14 cellular contexts compared by ENCODE assay signal in genomic region chr9:98007251-98007928, GRCh38. TPM values are rescaled to one million over a fixed set of nuclear protein-coding genes. Genes with fewer than 3 reads are reported as not detected.
DNase-seq lines count a peak whose midpoint lies in the region; ATAC-seq and TF ChIP-seq lines count a peak whose summit lies in the region.
"Had no signal": no experiment of that assay in that cellular context is flagged by ENCODE, and none has a peak within 500 bp of the region (broad histone marks: within the 10 kb centered on the region; RNA-seq: fewer than 3 reads in every experiment).

No MANE protein-coding gene starts in this region.

- peaks cover 46% of the 10 kb centered on the region for H3K4me1 Mint-ChIP-seq in activated naive CD8-positive, alpha-beta T cell treated with anti-CD3 and anti-CD28 coated beads, Interleukin-2, amount 50 U/mL, for 24 hours
- peaks cover 15 to 28% of the 10 kb centered on the region in 2 donors for H3K4me1 Mint-ChIP-seq in natural killer cell treated with Interleukin-12 subunit alpha and Interleukin-12 subunit beta and Interleukin-15 and Interleukin-18, amount 100 ng/mL, for 72 hours (ENCODE audit: low read depth in 2 of 2)
- H3K4me1 Mint-ChIP-seq: neural progenitor cell had no signal

- CTCF ChIA-PET in A673 (lab: Charles Lee), result no interaction called here

- ATAC-seq in activated CD4-positive, CD25-positive, alpha-beta regulatory T cell treated with anti-CD3 and anti-CD28 coated beads, Interleukin-2, amount 50 U/mL, for 24 hours, result peak; percentile 64 to 70
- ATAC-seq in activated naive CD8-positive, alpha-beta T cell treated with anti-CD3 and anti-CD28 coated beads, Interleukin-2, amount 50 U/mL, for 24 hours, result peak; percentile 37
- ATAC-seq in natural killer cell treated with Interleukin-12 subunit alpha and Interleukin-12 subunit beta and Interleukin-15 and Interleukin-18, amount 100 ng/mL, for 72 hours, result peak; percentile 80 to 83

- no TSS peak for BruUV-seq in A673 (replicated peaks; lab: Mats Ljungman, UMichigan)

- peaks cover 87% of the 10 kb centered on the region for H3K36me3 Mint-ChIP-seq in activated naive CD8-positive, alpha-beta T cell treated with anti-CD3 and anti-CD28 coated beads, Interleukin-2, amount 50 U/mL, for 24 hours (ENCODE audit: low read depth)
- peaks cover 55% of the 10 kb centered on the region for H3K36me3 Mint-ChIP-seq in natural killer cell treated with Interleukin-12 subunit alpha and Interleukin-12 subunit beta and Interleukin-15 and Interleukin-18, amount 100 ng/mL, for 72 hours

- H3K4me1 ChIP-seq in osteoblast (ENCODE audit: insufficient read depth, low read length) (peaks cover 38% of the 10 kb centered on the region), A673 (ENCODE audit: insufficient read depth, low read length, poor library complexity, severe bottlenecking) (no peaks in the 10 kb centered on the region)
- H3K4me1 ChIP-seq: colonic mucosa, neural progenitor cell had no signal

- no peak overlapping the region for H3K4me3 Mint-ChIP-seq in activated naive CD8-positive, alpha-beta T cell treated with anti-CD3 and anti-CD28 coated beads, Interleukin-2, amount 50 U/mL, for 24 hours
- no peak overlapping the region for H3K4me3 Mint-ChIP-seq in natural killer cell treated with Interleukin-12 subunit alpha and Interleukin-12 subunit beta and Interleukin-15 and Interleukin-18, amount 100 ng/mL, for 72 hours
- H3K4me3 Mint-ChIP-seq: neural progenitor cell had no signal

- H3K79me2 ChIP-seq in osteoblast (ENCODE audit: insufficient read depth, low read length), result peaks cover 80% of the 10 kb centered on the region

- peaks cover 72% of the 10 kb centered on the region for H3K36me3 ChIP-seq in osteoblast (ENCODE audit: insufficient read depth, low read length)
- peaks cover 97% of the 10 kb centered on the region for H3K36me3 ChIP-seq in A673 (ENCODE audit: insufficient read depth, low read length, poor library complexity, severe bottlenecking)

- no peak for DNase-seq in activated CD4-positive, CD25-positive, alpha-beta regulatory T cell (lab: John Stamatoyannopoulos, UW)
- DNase-seq in M059J (ENCODE audit: low read depth), result peak; percentile 36
- no peak for DNase-seq in activated naive CD8-positive, alpha-beta T cell treated with anti-CD3 and anti-CD28 coated beads, Interleukin-2, amount 50 U/mL, for 24 hours
- DNase-seq in natural killer cell treated with Interleukin-12 subunit alpha and Interleukin-12 subunit beta and Interleukin-15 and Interleukin-18, amount 100 ng/mL, for 72 hours (ENCODE audit: low spot score), result no peak
- DNase-seq in osteoblast (ENCODE audit: insufficient read length, low spot score, missing footprints), result no peak
- no peak for DNase-seq in A673 (ENCODE audit: low spot score)
- no peak for DNase-seq in cardiac septum (ENCODE audit: low spot score)
- DNase-seq: activated CD4-positive, CD25-positive, alpha-beta regulatory T cell treated with anti-CD3 and anti-CD28 coated beads, Interleukin-2, amount 50 U/mL, for 72 hours; colonic mucosa; NCI-H446; OCI-M1 had no signal

- TF ChIP-seq CTCF in osteoblast (IDR thresholded peaks at IDR 0.05; ENCODE audit: extremely low read depth, low read depth, low read length) (no peak), A673 (conservative IDR thresholded peaks at IDR 0.05; ENCODE audit: low read depth, low read length) (no peak)

- H3K4me2 ChIP-seq in osteoblast (ENCODE audit: insufficient read depth, low read length), result no peak overlapping the region
- H3K4me2 ChIP-seq: neural progenitor cell had no signal

- H3K4me3 ChIP-seq in osteoblast (ENCODE audit: insufficient read depth, low read length), result no peak overlapping the region
- H3K4me3 ChIP-seq in A673 (ENCODE audit: low read depth, low read length, poor library complexity, severe bottlenecking), result no peak overlapping the region
- H3K4me3 ChIP-seq: colonic mucosa, lung, neural progenitor cell had no signal

- no peak overlapping the region for H2AFZ ChIP-seq in osteoblast (ENCODE audit: low read length)
- H2AFZ ChIP-seq: neural progenitor cell had no signal

- peaks cover 9% of the 10 kb centered on the region for H4K20me1 ChIP-seq in osteoblast (ENCODE audit: insufficient read depth, low read length)

- no peaks in the 10 kb centered on the region for H3K27me3 ChIP-seq in osteoblast (ENCODE audit: insufficient read depth, low read length)
- no peaks in the 10 kb centered on the region for H3K27me3 ChIP-seq in A673 (replicated peaks; ENCODE audit: insufficient read depth, low read depth, low read length, poor library complexity)
- H3K27me3 ChIP-seq: colonic mucosa, neural progenitor cell had no signal

- POLR2A ChIA-PET in A673 (lab: Charles Lee; ENCODE audit: low non-redundant PET), result no interaction called here

- H3K27ac Mint-ChIP-seq in activated naive CD8-positive, alpha-beta T cell treated with anti-CD3 and anti-CD28 coated beads, Interleukin-2, amount 50 U/mL, for 24 hours, result peak overlapping the region; percentile 33
- peak overlapping the region; percentile 40 to 42 for H3K27ac Mint-ChIP-seq in natural killer cell treated with Interleukin-12 subunit alpha and Interleukin-12 subunit beta and Interleukin-15 and Interleukin-18, amount 100 ng/mL, for 72 hours

- no peaks in the 10 kb centered on the region for H3K9me3 Mint-ChIP-seq in activated naive CD8-positive, alpha-beta T cell treated with anti-CD3 and anti-CD28 coated beads, Interleukin-2, amount 50 U/mL, for 24 hours
- H3K9me3 Mint-ChIP-seq in natural killer cell treated with Interleukin-12 subunit alpha and Interleukin-12 subunit beta and Interleukin-15 and Interleukin-18, amount 100 ng/mL, for 72 hours, result no peaks in the 10 kb centered on the region
- H3K9me3 Mint-ChIP-seq: neural progenitor cell had no signal

- H3K27me3 Mint-ChIP-seq in activated naive CD8-positive, alpha-beta T cell treated with anti-CD3 and anti-CD28 coated beads, Interleukin-2, amount 50 U/mL, for 24 hours, result no peaks in the 10 kb centered on the region
- H3K27me3 Mint-ChIP-seq in natural killer cell treated with Interleukin-12 subunit alpha and Interleukin-12 subunit beta and Interleukin-15 and Interleukin-18, amount 100 ng/mL, for 72 hours, result no peaks in the 10 kb centered on the region

- H3K9me3 ChIP-seq in osteoblast (ENCODE audit: low read depth, low read length), result no peaks in the 10 kb centered on the region
- H3K9me3 ChIP-seq in A673 (ENCODE audit: low read depth, low read length, poor library complexity, severe bottlenecking), result no peaks in the 10 kb centered on the region
- H3K9me3 ChIP-seq: colonic mucosa had no signal

- intact Hi-C loops in A673 (cut with micrococcal nuclease; ENCODE audit: unreplicated experiment), result no loop called here
- intact Hi-C loops in cardiac septum (cut with DNase I), result no loop called here

- H3K27ac ChIP-seq in osteoblast (ENCODE audit: low read depth, low read length) (no peak overlapping the region), A673 (ENCODE audit: low read depth, low read length, poor library complexity, severe bottlenecking) (no peak overlapping the region)
- H3K27ac ChIP-seq: colonic mucosa, neural progenitor cell had no signal

RNA-seq across cellular contexts. Expression of gene ANP32B, which starts 24.2 kb away (rescaled TPM):
- total RNA-seq in M059J (2014; rRNA removed; shearing (Covaris generic)), result 12.6 and 23.6 TPM in 2 replicates
- total RNA-seq in natural killer cell treated with Interleukin-12 subunit alpha and Interleukin-12 subunit beta and Interleukin-15 and Interleukin-18, amount 100 ng/mL, for 72 hours, result 100 to 1,000 TPM; 160 to 345 TPM
- total RNA-seq in osteoblast (12.7 and 13.8 TPM in 2 replicates), A673 (2021) (237 and 246 TPM in 2 replicates), cardiac septum (69.0 TPM)

RNA-seq across cellular contexts. Expression of gene NANS, which starts 49.1 kb away (rescaled TPM):
- total RNA-seq in M059J (2014; rRNA removed; shearing (Covaris generic)), result 121 and 135 TPM in 2 replicates
- total RNA-seq in natural killer cell treated with Interleukin-12 subunit alpha and Interleukin-12 subunit beta and Interleukin-15 and Interleukin-18, amount 100 ng/mL, for 72 hours, result 10 to 100 TPM; 41.2 to 72.9 TPM
- 56.1 and 56.6 TPM in 2 replicates for total RNA-seq in osteoblast
- 40.6 and 41.9 TPM in 2 replicates for total RNA-seq in A673 (2021)
- total RNA-seq in cardiac septum, result 26.3 TPM
